20 cellular contexts compared by ENCODE assay signal in the genomic region with DNA sequence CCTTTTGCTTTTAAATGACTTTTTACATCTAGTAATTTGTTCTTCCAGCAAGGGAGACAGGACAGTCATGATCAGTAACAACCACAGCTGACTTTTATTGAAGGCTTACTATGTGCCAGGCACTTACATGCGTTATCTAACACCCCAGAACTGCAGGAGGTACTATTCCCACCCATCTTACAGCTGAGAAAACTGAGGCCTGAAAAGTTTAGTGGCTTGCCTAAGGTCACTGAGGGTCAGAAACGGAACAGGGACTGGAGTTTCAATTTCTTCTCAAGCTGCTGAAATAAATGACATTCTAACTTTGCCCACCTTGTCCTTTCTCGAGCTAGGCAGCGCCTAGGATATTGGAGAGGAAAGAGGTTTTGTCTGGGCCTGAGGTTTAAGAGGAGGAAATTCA.
"Had no signal": no experiment of that assay in that cellular context is flagged by ENCODE, and none has a peak within 500 bp of the region (broad histone marks: within the 10 kb centered on the region; RNA-seq: fewer than 3 reads in every experiment).

No MANE protein-coding gene starts in this region.

- H3K9me3 Mint-ChIP-seq: activated CD4-positive, alpha-beta T cell treated with anti-CD3 and anti-CD28 coated beads, Interleukin-2, amount 10 ng/mL, durations not matched to agents 7 days and 5 days; activated CD8-positive, alpha-beta T cell treated with anti-CD3 and anti-CD28 coated beads for 36 hours; activated naive CD4-positive, alpha-beta T cell treated with anti-CD3 and anti-CD28 coated beads, Interleukin-2, amount 50 U/mL, for 72 hours; activated T-helper 1 cell treated with anti-CD3 and anti-CD28 coated beads, Interleukin-12 subunit alpha, Interleukin-12 subunit beta, Interleukin-2, Interleukin-4 antibody, amounts not matched to agents 30 ng/mL and 10 ng/mL and 1 ng/mL, durations not matched to agents 14 hours and 24 hours and 36 hours; nephron progenitor cell had no signal

- ATAC-seq: activated CD8-positive, alpha-beta T cell treated with anti-CD3 and anti-CD28 coated beads for 36 hours; activated naive CD4-positive, alpha-beta T cell treated with anti-CD3 and anti-CD28 coated beads, Interleukin-2, amount 50 U/mL, for 72 hours; sciatic nerve; upper lobe of right lung had no signal

- H3K4me3 Mint-ChIP-seq: activated CD4-positive, alpha-beta T cell treated with anti-CD3 and anti-CD28 coated beads, Interleukin-2, amount 10 ng/mL, durations not matched to agents 7 days and 5 days; activated CD8-positive, alpha-beta T cell treated with anti-CD3 and anti-CD28 coated beads for 36 hours; activated T-helper 1 cell treated with anti-CD3 and anti-CD28 coated beads, Interleukin-12 subunit alpha, Interleukin-12 subunit beta, Interleukin-2, Interleukin-4 antibody, amounts not matched to agents 30 ng/mL and 10 ng/mL and 1 ng/mL, durations not matched to agents 14 hours and 24 hours and 36 hours had no signal

- H3K27ac Mint-ChIP-seq: activated CD4-positive, alpha-beta T cell treated with anti-CD3 and anti-CD28 coated beads, Interleukin-2, amount 10 ng/mL, durations not matched to agents 7 days and 5 days; activated CD8-positive, alpha-beta T cell treated with anti-CD3 and anti-CD28 coated beads for 36 hours; activated naive CD4-positive, alpha-beta T cell treated with anti-CD3 and anti-CD28 coated beads, Interleukin-2, amount 50 U/mL, for 72 hours had no signal

- H3K4me1 ChIP-seq: upper lobe of right lung had no signal

- H3K36me3 Mint-ChIP-seq: activated naive CD4-positive, alpha-beta T cell treated with anti-CD3 and anti-CD28 coated beads, Interleukin-2, amount 50 U/mL, for 72 hours had no signal

- H3K9me3 ChIP-seq: left ventricle myocardium inferior, thoracic aorta, upper lobe of right lung had no signal

- H3K36me3 ChIP-seq: brain microvascular endothelial cell, thoracic aorta, upper lobe of right lung had no signal

- FAIRE-seq: small intestine had no signal

- H3K27me3 Mint-ChIP-seq: activated CD8-positive, alpha-beta T cell treated with anti-CD3 and anti-CD28 coated beads for 36 hours had no signal

- H3K27me3 ChIP-seq: brain microvascular endothelial cell, upper lobe of right lung had no signal

- H3K4me3 ChIP-seq: left ventricle myocardium inferior, thoracic aorta, upper lobe of right lung had no signal

- H3K27ac ChIP-seq: brain microvascular endothelial cell, left ventricle myocardium inferior, thoracic aorta, upper lobe of right lung had no signal

- DNase-seq: activated CD4-positive, alpha-beta T cell treated with anti-CD3 and anti-CD28 coated beads, Interleukin-2, amount 10 ng/mL, durations not matched to agents 7 days and 5 days; activated CD8-positive, alpha-beta T cell treated with anti-CD3 and anti-CD28 coated beads for 36 hours; aorta; brain microvascular endothelial cell; central memory CD4-positive, alpha-beta T cell; dermis blood vessel endothelial cell; effector CD8-positive, alpha-beta T cell; erythroblast; left ventricle myocardium inferior; occipital lobe; small intestine; stimulated activated CD4-positive, alpha-beta T cell treated with anti-CD3 and anti-CD28 coated beads, Interleukin-2, amount 100 ng/mL, for 48 hours; stimulated activated CD8-positive, alpha-beta memory T cell treated with anti-CD3 and anti-CD28 coated beads, Interleukin-4, amount 100 ng/mL, for 48 hours; stimulated activated naive CD4-positive, alpha-beta T cell treated with Interleukin-2 at 50 U/mL for 16 hours; upper lobe of right lung had no signal
